ENCODE assay signal across 8 cellular contexts in genomic region chr21:31659286-31660133, GRCh38. TPM values are rescaled to one million over a fixed set of nuclear protein-coding genes. Genes with fewer than 3 reads are reported as not detected.
A peak's percentile ranks its signal among the peaks of the same experiment; 100 is the strongest.
DNase-seq lines count a peak whose midpoint lies in the region; ATAC-seq and TF ChIP-seq lines count a peak whose summit lies in the region.

SOD1 (plus strand) TSS chr21:31659693; CDS start chr21:31659770, 77 bp downstream.

- H3K4me3 Mint-ChIP-seq in activated CD4-positive, alpha-beta T cell treated with anti-CD3 and anti-CD28 coated beads for 36 hours: peak within 1 kb of the TSS; percentile 88

- ATAC-seq in HG03457 (IDR thresholded peaks at IDR 0.05; ENCODE audit: unreplicated experiment): peak; percentile 88
- ATAC-seq in activated CD4-positive, alpha-beta T cell treated with anti-CD3 and anti-CD28 coated beads for 36 hours: peak; percentile 93

- H3K27me3 Mint-ChIP-seq in activated CD4-positive, alpha-beta T cell treated with anti-CD3 and anti-CD28 coated beads for 36 hours: no peaks in the 10 kb centered on the region

- H3K27ac Mint-ChIP-seq in activated CD4-positive, alpha-beta T cell treated with anti-CD3 and anti-CD28 coated beads for 36 hours: peak within 1 kb of the TSS; percentile 99

- TF ChIP-seq CTCF in BJ (IDR thresholded peaks at IDR 0.05; ENCODE audit: insufficient read depth, low read depth, low read length): no peak
- no peak for TF ChIP-seq CTCF in choroid plexus epithelial cell (conservative IDR thresholded peaks at IDR 0.05; ENCODE audit: low read depth, low read length)

- peaks cover 68% of the 10 kb centered on the region for H3K4me1 Mint-ChIP-seq in activated CD4-positive, alpha-beta T cell treated with anti-CD3 and anti-CD28 coated beads for 36 hours

- CTCF ChIA-PET in BJ (lab: Yijun Ruan, JAX): interaction anchor here (1.0 kb wide), 1 partner anchor 57 kb away, joined by 3 read pairs; no protein-coding TSS in a partner anchor
- CTCF ChIA-PET in activated CD4-positive, alpha-beta T cell treated with anti-CD3 and anti-CD28 coated beads for 36 hours (lab: Charles Lee): no interaction called here

- H3K36me3 Mint-ChIP-seq in activated CD4-positive, alpha-beta T cell treated with anti-CD3 and anti-CD28 coated beads for 36 hours (ENCODE audit: low read depth): peaks cover 40% of the 10 kb centered on the region

- peaks cover 6% of the 10 kb centered on the region for H3K36me3 ChIP-seq in BJ (ENCODE audit: control insufficient read depth, insufficient read depth, low read length)

- no peaks in the 10 kb centered on the region for H3K27me3 ChIP-seq in BJ (ENCODE audit: control insufficient read depth, insufficient read depth, low read length)

- peak within 1 kb of the TSS; percentile 85 for H3K4me3 ChIP-seq in BJ (ENCODE audit: low read depth, low read length)
- H3K4me3 ChIP-seq in choroid plexus epithelial cell (ENCODE audit: low read depth, low read length): peak within 1 kb of the TSS; percentile 95

- POLR2A ChIA-PET in BJ (lab: Charles Lee): no interaction called here
- POLR2A ChIA-PET in activated CD4-positive, alpha-beta T cell treated with anti-CD3 and anti-CD28 coated beads for 36 hours (lab: Charles Lee): interaction anchor here (0.9 kb wide), 1 partner anchor 9 kb away, joined by 5 read pairs; no protein-coding TSS in a partner anchor

- DNase-seq in BJ (ENCODE audit: low read depth) (peak; percentile 32), GM19240 (ENCODE audit: insufficient read length, low spot score) (peak; percentile 91), NCI-H524 (lab: John Stamatoyannopoulos, UW) (peak; percentile 89 to 94), choroid plexus epithelial cell (ENCODE audit: low read depth) (peak; percentile 95), kidney glomerular epithelial cell (lab: John Stamatoyannopoulos, UW) (peak; percentile 92)
- DNase-seq in activated CD4-positive, alpha-beta T cell treated with anti-CD3 and anti-CD28 coated beads for 36 hours: peak; percentile 97
- peak; percentile 91 to 92 for DNase-seq in stimulated activated CD4-positive, alpha-beta T cell treated with anti-CD3 and anti-CD28 coated beads, Interleukin-15, amount 100 ng/mL, for 48 hours (ENCODE audit: low read depth in 2 of 2)

- intact Hi-C loops in activated CD4-positive, alpha-beta T cell treated with anti-CD3 and anti-CD28 coated beads for 36 hours (cut with DNase I, micrococcal nuclease): loop anchor here (1.0 to 10.0 kb wide), 12 partner anchors 10 to 835 kb away; partner anchors contain the start of genes MIS18A (in 1 of the 2) and SCAF4 (in 1 of the 2)

- H3K9me3 Mint-ChIP-seq in activated CD4-positive, alpha-beta T cell treated with anti-CD3 and anti-CD28 coated beads for 36 hours (ENCODE audit: low read depth): no peaks in the 10 kb centered on the region

RNA-seq across cellular contexts. Expression of gene SOD1, which starts in this region (rescaled TPM):
- 221 and 335 TPM in 2 replicates for polyA plus RNA-seq in BJ (2011; rRNA removed)
- 66.6 and 73.6 TPM in 2 replicates for polyA minus RNA-seq in BJ (2011; rRNA and poly(A)+ RNA removed)
- 100 to 1,000 TPM; 232 to 284 TPM for total RNA-seq in activated CD4-positive, alpha-beta T cell treated with anti-CD3 and anti-CD28 coated beads for 36 hours

Comparison
In these comparisons a context has a peak if more than half of its experiments do, and no peak if none do; other contexts are left out.
1. Peak in every context shown above with its lines: DNase-seq, ATAC-seq and H3K4me3 ChIP-seq.
2. DNase-seq: peak in every context shown above with its lines; median percentile 97 in activated CD4-positive, alpha-beta T cell treated with anti-CD3 and anti-CD28 coated beads for 36 hours; 95 in choroid plexus epithelial cell; 92 in kidney glomerular epithelial cell; 92 in NCI-H524; 92 in stimulated activated CD4-positive, alpha-beta T cell treated with anti-CD3 and anti-CD28 coated beads, Interleukin-15, amount 100 ng/mL, for 48 hours; 91 in GM19240; 32 in BJ.